In genomic region chr22:31754813-31755212, GRCh38 we compare ENCODE assay signal across 9 cellular contexts. TPM values are rescaled to one million over a fixed set of nuclear protein-coding genes. Genes with fewer than 3 reads are reported as not detected.
DNase-seq lines count a peak whose midpoint lies in the region; ATAC-seq and TF ChIP-seq lines count a peak whose summit lies in the region.
"Had no signal": no experiment of that assay in that cellular context is flagged by ENCODE, and none has a peak within 500 bp of the region (broad histone marks: within the 10 kb centered on the region; RNA-seq: fewer than 3 reads in every experiment).

No MANE protein-coding gene starts in this region.

- no peaks in the 10 kb centered on the region for H3K9me3 ChIP-seq in CD4-positive, alpha-beta memory T cell (ENCODE audit: control insufficient read depth in 1 of 2, low read length in 2 of 2)
- H3K9me3 ChIP-seq in ectodermal cell (ENCODE audit: control insufficient read depth, low read length): no peaks in the 10 kb centered on the region

- intact Hi-C loops in CD4-positive, alpha-beta memory T cell (cut with micrococcal nuclease): loop anchor here (5.0 to 10.0 kb wide), 2 partner anchors 408 to 720 kb away; partner anchors contain the start of genes FBXO7 and PATZ1

- no peak for ATAC-seq in GM19023 (IDR thresholded peaks at IDR 0.05; ENCODE audit: unreplicated experiment)
- no peak for ATAC-seq in HG03175 (IDR thresholded peaks at IDR 0.05; ENCODE audit: unreplicated experiment)

- peak overlapping the region; percentile 85 to 99 (median 97) for H3K27ac Mint-ChIP-seq in CD4-positive, alpha-beta memory T cell
- H3K27ac Mint-ChIP-seq in neural crest cell (ENCODE audit: unreplicated experiment): peak overlapping the region; percentile 83

- H3K4me3 Mint-ChIP-seq in CD4-positive, alpha-beta memory T cell: peak overlapping the region; percentile 74 to 96 (median 92)
- H3K4me3 Mint-ChIP-seq in neural crest cell: peak overlapping the region; percentile 95

- DNase-seq in CD4-positive, alpha-beta memory T cell: no peak
- DNase-seq in NCI-H69 (lab: John Stamatoyannopoulos, UW): peak; percentile 36
- no peak for DNase-seq in neural crest cell (ENCODE audit: low read depth, low spot score)
- DNase-seq in activated CD8-positive, alpha-beta memory T cell treated with anti-CD3 and anti-CD28 coated beads, Interleukin-2, amount 50 U/mL, for 48 hours: no peak
- no peak for DNase-seq in activated effector memory CD4-positive, alpha-beta T cell treated with Interleukin-2 at 50 U/mL for 16 hours
- DNase-seq: NCI-H526 had no signal

- peak overlapping the region; percentile 87 for H3K27ac ChIP-seq in CD4-positive, alpha-beta memory T cell (ENCODE audit: low read depth, low read length)
- H3K27ac ChIP-seq in ectodermal cell (ENCODE audit: insufficient read depth, low read depth, low read length, poor library complexity, severe bottlenecking): no peak overlapping the region

- peaks cover 28% of the 10 kb centered on the region for H3K4me1 ChIP-seq in CD4-positive, alpha-beta memory T cell (ENCODE audit: insufficient read depth, low read length)
- H3K4me1 ChIP-seq in ectodermal cell (ENCODE audit: control insufficient read depth, insufficient read depth, low read length): peaks cover 16% of the 10 kb centered on the region

- H3K27me3 Mint-ChIP-seq in CD4-positive, alpha-beta memory T cell: no peaks in the 10 kb centered on the region
- no peaks in the 10 kb centered on the region for H3K27me3 Mint-ChIP-seq in neural crest cell (ENCODE audit: low read depth)

- H3K36me3 ChIP-seq in CD4-positive, alpha-beta memory T cell (ENCODE audit: insufficient read depth, low read length): no peaks in the 10 kb centered on the region
- no peaks in the 10 kb centered on the region for H3K36me3 ChIP-seq in ectodermal cell (ENCODE audit: control insufficient read depth, insufficient read depth, low read length)

- H3K4me1 Mint-ChIP-seq in CD4-positive, alpha-beta memory T cell: peaks cover 21 to 43% (median 31%) of the 10 kb centered on the region in 4 donors
- H3K4me1 Mint-ChIP-seq in neural crest cell: peaks cover 41% of the 10 kb centered on the region

- POLR2A ChIA-PET in CD4-positive, alpha-beta memory T cell (lab: Charles Lee; ENCODE audit: partially characterized antibody): interaction anchor here (1.9 to 2.1 kb wide), 2 partner anchors 93 to 195 kb away, joined by 7 to 27 read pairs; partner anchors contain the start of gene PISD

- no peak for TF ChIP-seq CTCF in neural crest cell (conservative IDR thresholded peaks at IDR 0.05)

- H3K36me3 Mint-ChIP-seq in CD4-positive, alpha-beta memory T cell: peaks cover 0 to 12% of the 10 kb centered on the region in 2 donors
- H3K36me3 Mint-ChIP-seq in neural crest cell (ENCODE audit: low read depth): no peaks in the 10 kb centered on the region

- H3K4me3 ChIP-seq in CD4-positive, alpha-beta memory T cell (ENCODE audit: low read length in 2 of 2): peak overlapping the region; percentile 18 to 76
- peak overlapping the region; percentile 53 for H3K4me3 ChIP-seq in ectodermal cell (ENCODE audit: insufficient read depth, low read depth, low read length)

- H3K27me3 ChIP-seq in CD4-positive, alpha-beta memory T cell (ENCODE audit: insufficient read depth, low read length): no peaks in the 10 kb centered on the region
- H3K27me3 ChIP-seq in ectodermal cell (ENCODE audit: control insufficient read depth, insufficient read depth, low read length, poor library complexity, severe bottlenecking): no peaks in the 10 kb centered on the region

- H3K9me3 Mint-ChIP-seq in CD4-positive, alpha-beta memory T cell: peaks cover 0 to 3% (median 0%) of the 10 kb centered on the region in 8 donors
- no peaks in the 10 kb centered on the region for H3K9me3 Mint-ChIP-seq in neural crest cell

- CTCF ChIA-PET in CD4-positive, alpha-beta memory T cell (lab: Charles Lee; ENCODE audit: partially characterized antibody): interaction anchor here (0.9 kb wide), 1 partner anchor 216 kb away, joined by 3 read pairs; no protein-coding TSS in a partner anchor

- 72 to 75% methylated on average over 6 of the region's 6 CpGs for WGBS in ectodermal cell, 2 experiments

RNA-seq across cellular contexts. Expression of gene DEPDC5, which starts 1.0 kb away (rescaled TPM):
- 10 to 100 TPM; 52.3 to 54.4 TPM for total RNA-seq in CD4-positive, alpha-beta memory T cell
- polyA plus RNA-seq in CD4-positive, alpha-beta memory T cell: 10 to 100 TPM in 1 of 2 donors, 1 to 10 TPM in 1; 3.9 to 11.7 TPM
- 16.8 TPM for polyA plus RNA-seq in ectodermal cell (2013, experiment 1 of 4)
- 18.7 TPM for polyA plus RNA-seq in ectodermal cell (2013, experiment 2 of 4)
- 11.2 TPM for polyA plus RNA-seq in ectodermal cell (2013, experiment 3 of 4)
- polyA plus RNA-seq in ectodermal cell (2013, experiment 4 of 4): 14.1 TPM
- total RNA-seq in neural crest cell: 39.5 and 40.6 TPM in 2 replicates

RNA-seq across cellular contexts. Expression of gene PRR14L, which starts 4.9 kb away (rescaled TPM):
- total RNA-seq in CD4-positive, alpha-beta memory T cell: 10 to 100 TPM; 70.7 to 72.6 TPM
- polyA plus RNA-seq in CD4-positive, alpha-beta memory T cell: 10 to 100 TPM; 13.4 to 36.5 TPM
- 32.8 TPM for polyA plus RNA-seq in ectodermal cell (2013, experiment 1 of 4)
- 45.2 TPM for polyA plus RNA-seq in ectodermal cell (2013, experiment 2 of 4)
- 19.4 TPM for polyA plus RNA-seq in ectodermal cell (2013, experiment 3 of 4)
- 23.1 TPM for polyA plus RNA-seq in ectodermal cell (2013, experiment 4 of 4)
- 74.9 and 77.0 TPM in 2 replicates for total RNA-seq in neural crest cell
